Comparison of ENCODE assay signal across 37 cellular contexts in genomic region chr1:247747616-247748015, GRCh38. TPM values are rescaled to one million over a fixed set of nuclear protein-coding genes. Genes with fewer than 3 reads are reported as not detected.
DNase-seq lines count a peak whose midpoint lies in the region; ATAC-seq and TF ChIP-seq lines count a peak whose summit lies in the region.
"Had no signal": no experiment of that assay in that cellular context is flagged by ENCODE, and none has a peak within 500 bp of the region (broad histone marks: within the 10 kb centered on the region; RNA-seq: fewer than 3 reads in every experiment).

No MANE protein-coding gene starts in this region.

- H3K23ac ChIP-seq in IMR-90 (ENCODE audit: low read depth, low read length): no peak overlapping the region

- H4K91ac ChIP-seq in IMR-90 (ENCODE audit: insufficient read depth, low read depth, low read length): no peak overlapping the region

- H2BK120ac ChIP-seq in IMR-90 (ENCODE audit: low read depth, low read length): no peak overlapping the region

- no peak overlapping the region for H2BK15ac ChIP-seq in IMR-90 (ENCODE audit: low read depth, low read length)

- H3K56ac ChIP-seq in IMR-90 (ENCODE audit: extremely low read depth, insufficient read depth, low read length): no peak overlapping the region

- no CpG with 5 or more reads among the region's 7 CpGs for WGBS in IMR-90 (ENCODE audit: extremely low coverage in 2 of 2, insufficient read length in 1 of 2), 2 experiments

- no peaks in the 10 kb centered on the region for H4K20me1 ChIP-seq in IMR-90 (ENCODE audit: insufficient read depth, low read length)

- no peak for TF ChIP-seq CTCF in IMR-90 (conservative IDR thresholded peaks at IDR 0.05; ENCODE audit: low read depth, low read length)

- no peak for TF ChIP-seq POLR2A in IMR-90 (IDR thresholded peaks at IDR 0.05; ENCODE audit: low read depth, low read length)

- BruUV-seq in IMR-90 (replicated peaks; lab: Mats Ljungman, UMichigan): no TSS peak

- DNase-seq in COLO829 (ENCODE audit: low spot score) (peak; percentile 13), IMR-90 (peak; percentile 37), amniotic epithelial cell (ENCODE audit: low read depth) (peak; percentile 2), hepatic stellate cell (ENCODE audit: low spot score) (peak; percentile 34), dedifferentiated amniotic fluid mesenchymal stem cell (ENCODE audit: extremely low spot score) (no peak), posterior cingulate gyrus (no peak)
- DNase-seq in activated naive CD4-positive, alpha-beta T cell treated with Interleukin-2 at 50 U/mL for 16 hours: no peak
- DNase-seq: activated CD4-positive, alpha-beta T cell treated with anti-CD3 and anti-CD28 coated beads, Interleukin-2, amount 10 ng/mL, durations not matched to agents 24 days and 14 days; activated effector memory CD4-positive, alpha-beta T cell treated with anti-CD3 and anti-CD28 coated beads, Interleukin-2, amount 50 U/mL, for 16 hours; activated T-cell treated with anti-CD3 and anti-CD28 coated beads, Interleukin-2, amount 50 U/mL, for 1 hour; BE2C; body of pancreas; CD8-positive, alpha-beta memory T cell; cerebellar nuclear complex; H9; Karpas-422; left lung; MV-4-11; NCI-H1436 treated with DMSO at 0.1 percent for 48 hours; NCI-H2081 treated with DMSO at 0.1 percent for 48 hours; NCI-H345; NCI-H748 treated with DMSO at 0.1 percent for 48 hours; pancreas; retina; stimulated activated CD4-positive, alpha-beta T cell treated with anti-CD3 and anti-CD28 coated beads, Interleukin-2, amount 100 ng/mL, for 24 hours; stimulated activated naive CD8-positive, alpha-beta T cell treated with anti-CD3 and anti-CD28 coated beads, Interleukin-15, Interleukin-2, amounts not matched to agents 100 U/mL and 50 U/mL, for 24 hours; T-helper 1 cell had no signal

- no peak overlapping the region for H3K9ac ChIP-seq in IMR-90 (ENCODE audit: low read depth, low read length)

- no peak overlapping the region for H3K4me3 ChIP-seq in IMR-90 (ENCODE audit: insufficient read depth, low read depth, low read length)
- H3K4me3 ChIP-seq: body of pancreas, left lung, pancreas had no signal

- CTCF ChIA-PET in IMR-90 (lab: Yijun Ruan, JAX): no interaction called here

- TF ChIP-seq RAD21 in IMR-90 (IDR thresholded peaks at IDR 0.05; ENCODE audit: low read length): no peak

- H2AK5ac ChIP-seq in IMR-90 (ENCODE audit: low read depth, low read length): no peak overlapping the region

- no peak overlapping the region for H4K5ac ChIP-seq in IMR-90 (ENCODE audit: low read depth, low read length)

- H3K79me1 ChIP-seq in IMR-90 (ENCODE audit: low read depth in 1 of 2, low read length in 2 of 2): no peaks in the 10 kb centered on the region

- H3K27ac ChIP-seq in IMR-90 (ENCODE audit: insufficient read depth, low read length): no peak overlapping the region
- H3K27ac ChIP-seq: body of pancreas, left lung, pancreas had no signal

- H2BK5ac ChIP-seq in IMR-90 (ENCODE audit: low read depth, low read length, poor library complexity, severe bottlenecking): peak overlapping the region; percentile 46

- no peak overlapping the region for H2AK9ac ChIP-seq in IMR-90 (replicated peaks; ENCODE audit: low read depth, low read length, poor library complexity)

- no peak overlapping the region for H2AFZ ChIP-seq in IMR-90 (replicated peaks; ENCODE audit: low read length, poor library complexity)

- no peak overlapping the region for H3K18ac ChIP-seq in IMR-90 (ENCODE audit: low read depth, low read length)

- in situ Hi-C loops in IMR-90 (cut with MboI; ENCODE audit: low sequenced_read_pairs): no loop called here

- H3K9me3 ChIP-seq in IMR-90 (ENCODE audit: control insufficient read depth, insufficient read depth, low read length): peaks cover 15% of the 10 kb centered on the region
- H3K9me3 ChIP-seq: BE2C, body of pancreas, pancreas had no signal

- H3K4ac ChIP-seq in IMR-90 (ENCODE audit: low read depth, low read length): no peak overlapping the region

- H3K36me3 ChIP-seq in IMR-90 (ENCODE audit: control insufficient read depth, insufficient read depth, low read length): no peaks in the 10 kb centered on the region
- H3K36me3 ChIP-seq: BE2C, left lung, pancreas had no signal

- no peak for ATAC-seq in IMR-90 (ENCODE audit: low read depth)
- no peak for ATAC-seq in HG03175 (IDR thresholded peaks at IDR 0.05; ENCODE audit: unreplicated experiment)
- ATAC-seq: body of pancreas; HepG2; left lung; Panc1; pancreas; stimulated activated naive CD8-positive, alpha-beta T cell treated with anti-CD3 and anti-CD28 coated beads, Interleukin-15, Interleukin-2, amounts not matched to agents 100 U/mL and 50 U/mL, for 24 hours had no signal

- no peaks in the 10 kb centered on the region for H3K4me1 ChIP-seq in IMR-90 (ENCODE audit: control insufficient read depth, insufficient read depth, low read length)
- H3K4me1 ChIP-seq: BE2C, body of pancreas, left lung, pancreas had no signal

- H2BK20ac ChIP-seq in IMR-90 (ENCODE audit: low read depth, low read length): no peak overlapping the region

- no peaks in the 10 kb centered on the region for H3K27me3 ChIP-seq in IMR-90 (ENCODE audit: control insufficient read depth, insufficient read depth, low read length)
- H3K27me3 ChIP-seq: BE2C, body of pancreas, left lung, pancreas had no signal

- H3K14ac ChIP-seq in IMR-90 (replicated peaks; ENCODE audit: low read depth, low read length): no peak overlapping the region

- intact Hi-C loops in IMR-90 (cut with micrococcal nuclease) (no loop called here), posterior cingulate gyrus (cut with DNase I) (no loop called here)

- H4K8ac ChIP-seq in IMR-90 (ENCODE audit: low read depth in 2 of 2, low read length in 2 of 2): no peak overlapping the region

- dilution Hi-C loops in IMR-90 (cut with HindIII; ENCODE audit: low sequenced_read_pairs, unreplicated experiment): no loop called here

- POLR2A ChIA-PET in IMR-90 (lab: Charles Lee; ENCODE audit: unreplicated experiment): no interaction called here

- H3K4me2 ChIP-seq in IMR-90 (ENCODE audit: low read depth, low read length): no peak overlapping the region; the same call in 1 of the 2 replicates

- H3K9me1 ChIP-seq in IMR-90 (ENCODE audit: insufficient read depth, low read length): no peaks in the 10 kb centered on the region

TF ChIP-seq in IMR-90, 13 proteins besides CTCF, POLR2A, EP300 and RAD21:
- TF ChIP-seq BHLHE40 (IDR thresholded peaks at IDR 0.05; ENCODE audit: low read depth, low read length) (0 out of 2 replicates have a peak, but pooled peaks have one; percentile 31), NFE2L2 (IDR thresholded peaks at IDR 0.05; ENCODE audit: low read depth, low read length) (no peak)

RNA-seq across cellular contexts. Expression of gene OR14A2, which starts 0.3 kb away (rescaled TPM):
- total RNA-seq in IMR-90 (2012; rRNA removed): not detected in 2 replicates
- polyA plus RNA-seq in IMR-90 (2012; rRNA removed): not detected in 2 replicates
- polyA plus RNA-seq in IMR-90 (2012; cell fraction: cytosol; rRNA removed): not detected in 2 replicates
- not detected in 2 replicates for polyA plus RNA-seq in IMR-90 (2012; cell fraction: nucleus; rRNA removed; ENCODE audit: low replicate concordance)
- total RNA-seq: A673; activated CD4-positive, alpha-beta T cell treated with anti-CD3 and anti-CD28 coated beads, Interleukin-2, amount 10 ng/mL, durations not matched to agents 24 days and 14 days; body of pancreas; CD8-positive, alpha-beta memory T cell; G401; glomerular endothelial cell; H9; HepG2; left lung; pancreas; SK-MEL-5; temporal lobe; ureter had no signal
- polyA plus RNA-seq: CD8-positive, alpha-beta memory T cell; HepG2; neural cell; pancreas had no signal

RNA-seq across cellular contexts. Expression of gene OR14K1, which starts 9.2 kb away (rescaled TPM):
- total RNA-seq in IMR-90 (2012; rRNA removed): not detected in 2 replicates
- polyA plus RNA-seq in IMR-90 (2012; rRNA removed): not detected in 2 replicates
- not detected in 2 replicates for polyA plus RNA-seq in IMR-90 (2012; cell fraction: cytosol; rRNA removed)
- polyA plus RNA-seq in IMR-90 (2012; cell fraction: nucleus; rRNA removed; ENCODE audit: low replicate concordance): not detected in 2 replicates
- total RNA-seq: A673; activated CD4-positive, alpha-beta T cell treated with anti-CD3 and anti-CD28 coated beads, Interleukin-2, amount 10 ng/mL, durations not matched to agents 24 days and 14 days; CD8-positive, alpha-beta memory T cell; G401; glomerular endothelial cell; H9; HepG2; left lung; SK-MEL-5; temporal lobe; ureter had no signal
- polyA plus RNA-seq: CD8-positive, alpha-beta memory T cell; HepG2; neural cell; pancreas had no signal

RNA-seq across cellular contexts. Expression of gene OR1C1, which starts 12.7 kb away (rescaled TPM):
- not detected in 2 replicates for total RNA-seq in IMR-90 (2012; rRNA removed)
- not detected in 2 replicates for polyA plus RNA-seq in IMR-90 (2012; rRNA removed)
- polyA plus RNA-seq in IMR-90 (2012; cell fraction: cytosol; rRNA removed): not detected in 2 replicates
- polyA plus RNA-seq in IMR-90 (2012; cell fraction: nucleus; rRNA removed; ENCODE audit: low replicate concordance): not detected in 2 replicates
- total RNA-seq: A673; activated CD4-positive, alpha-beta T cell treated with anti-CD3 and anti-CD28 coated beads, Interleukin-2, amount 10 ng/mL, durations not matched to agents 24 days and 14 days; body of pancreas; CD8-positive, alpha-beta memory T cell; G401; glomerular endothelial cell; H9; HepG2; left lung; pancreas; SK-MEL-5; temporal lobe; ureter had no signal
- polyA plus RNA-seq: CD8-positive, alpha-beta memory T cell; HepG2; neural cell; pancreas had no signal

RNA-seq across cellular contexts. Expression of gene OR6F1, which starts 31.2 kb away (rescaled TPM):
- not detected in 2 replicates for total RNA-seq in IMR-90 (2012; rRNA removed)
- polyA plus RNA-seq in IMR-90 (2012; rRNA removed): not detected in 2 replicates
- not detected in 2 replicates for polyA plus RNA-seq in IMR-90 (2012; cell fraction: cytosol; rRNA removed)
- polyA plus RNA-seq in IMR-90 (2012; cell fraction: nucleus; rRNA removed; ENCODE audit: low replicate concordance): not detected in 2 replicates
- total RNA-seq: A673; activated CD4-positive, alpha-beta T cell treated with anti-CD3 and anti-CD28 coated beads, Interleukin-2, amount 10 ng/mL, durations not matched to agents 24 days and 14 days; body of pancreas; CD8-positive, alpha-beta memory T cell; G401; glomerular endothelial cell; H9; HepG2; left lung; pancreas; SK-MEL-5; temporal lobe; ureter had no signal
- polyA plus RNA-seq: CD8-positive, alpha-beta memory T cell; HepG2; neural cell; pancreas had no signal

Comparison
In these comparisons a context has a peak if more than half of its experiments do, and no peak if none do; other contexts are left out.
1. DNase-seq: peak in COLO829 (single experiment), IMR-90 (single experiment), amniotic epithelial cell (single experiment) and hepatic stellate cell (single experiment); none in dedifferentiated amniotic fluid mesenchymal stem cell (single experiment), posterior cingulate gyrus (0 of 10) and activated naive CD4-positive, alpha-beta T cell treated with Interleukin-2 at 50 U/mL for 16 hours (single experiment).